In the genomic region with DNA sequence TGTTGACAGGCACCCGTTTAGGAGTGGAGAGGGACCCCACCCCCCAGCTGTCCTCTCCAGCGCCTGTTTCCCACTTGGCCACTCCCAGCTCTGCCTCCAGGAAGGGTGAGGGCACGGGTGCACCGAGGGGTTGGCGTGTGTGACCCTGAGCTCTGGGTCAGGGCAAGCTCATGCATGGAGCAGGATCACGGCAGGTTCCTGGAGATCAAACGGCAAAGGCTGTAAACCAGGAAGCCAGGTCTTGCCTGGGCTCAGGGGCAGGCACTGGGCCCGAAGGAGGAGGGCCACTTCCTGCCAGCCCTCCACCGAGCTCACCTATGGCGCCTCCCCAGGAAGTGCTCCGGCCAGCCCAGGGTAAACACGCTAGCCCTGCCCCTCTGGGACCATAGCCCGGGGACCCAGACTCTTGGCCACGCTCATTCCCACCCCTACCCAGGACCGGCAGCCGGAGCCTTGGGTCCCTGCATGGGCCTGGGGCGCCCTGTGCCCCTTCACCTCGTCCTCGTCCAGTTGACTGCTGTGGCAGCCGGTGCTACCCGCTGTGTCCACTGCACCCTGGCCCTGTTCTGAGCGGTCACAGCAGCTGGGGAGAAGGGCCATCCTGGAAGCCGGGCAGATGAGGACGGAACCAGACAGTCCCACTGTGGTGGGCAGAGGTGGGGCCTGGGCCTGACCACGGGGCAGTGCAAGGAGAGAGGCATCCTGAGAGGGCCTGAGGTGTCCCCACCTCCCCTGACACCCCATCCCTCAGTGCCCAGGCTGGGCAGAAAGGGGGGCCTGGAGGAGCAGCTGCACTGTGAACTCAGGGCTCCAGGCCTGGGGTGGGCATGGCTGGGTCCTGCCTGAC, we compare ENCODE assay signal across 1 cellular context.
TF ChIP-seq lines count a peak whose summit lies in the region.

No MANE protein-coding gene starts in this region.

TF ChIP-seq in HepG2, 621 proteins besides CTCF, POLR2A, EP300 and RAD21 (continued from another document and continues in another):
- TF ChIP-seq HMG20A (CRISPR knock-in tag; IDR thresholded peaks at IDR 0.05; ENCODE audit: borderline replicate concordance), result peak; percentile 76; the same call in 1 of the 2 replicates
- TF ChIP-seq, protein P1, sequence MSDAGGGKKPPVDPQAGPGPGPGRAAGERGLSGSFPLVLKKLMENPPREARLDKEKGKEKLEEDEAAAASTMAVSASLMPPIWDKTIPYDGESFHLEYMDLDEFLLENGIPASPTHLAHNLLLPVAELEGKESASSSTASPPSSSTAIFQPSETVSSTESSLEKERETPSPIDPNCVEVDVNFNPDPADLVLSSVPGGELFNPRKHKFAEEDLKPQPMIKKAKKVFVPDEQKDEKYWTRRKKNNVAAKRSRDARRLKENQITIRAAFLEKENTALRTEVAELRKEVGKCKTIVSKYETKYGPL (CRISPR knock-in tag; IDR thresholded peaks at IDR 0.05), result no peak
- 0 out of 2 replicates have a peak, but pooled peaks have one; percentile 45 for TF ChIP-seq KLF15 (CRISPR knock-in tag; IDR thresholded peaks at IDR 0.05; ENCODE audit: borderline replicate concordance)
- TF ChIP-seq KLF16 (CRISPR knock-in tag; IDR thresholded peaks at IDR 0.05), result no peak; a peak in 1 of 4 replicates
- no peak; the same call in 1 of the 2 replicates for TF ChIP-seq MXD1 (CRISPR knock-in tag; IDR thresholded peaks at IDR 0.05)
- TF ChIP-seq FIP1L1 (IDR thresholded peaks at IDR 0.05; ENCODE audit: borderline replicate concordance, insufficient read depth, low read depth, low read length), result peak; percentile 51; the same call in 1 of the 2 replicates
- TF ChIP-seq ZNF10 (CRISPR knock-in tag; IDR thresholded peaks at IDR 0.05; ENCODE audit: borderline replicate concordance, low read depth), result no peak
- no peak for TF ChIP-seq FUBP1 (CRISPR knock-in tag; IDR thresholded peaks at IDR 0.05; ENCODE audit: borderline replicate concordance)
- peak; percentile 83; the same call in 1 of the 2 replicates for TF ChIP-seq ZBTB7A (CRISPR knock-in tag; IDR thresholded peaks at IDR 0.05)
- peak; percentile 74; the same call in 1 of the 2 replicates for TF ChIP-seq SSRP1 (CRISPR knock-in tag; IDR thresholded peaks at IDR 0.05)
- TF ChIP-seq TAF1 (CRISPR knock-in tag; IDR thresholded peaks at IDR 0.05), result peak; percentile 85
- TF ChIP-seq, protein P2, sequence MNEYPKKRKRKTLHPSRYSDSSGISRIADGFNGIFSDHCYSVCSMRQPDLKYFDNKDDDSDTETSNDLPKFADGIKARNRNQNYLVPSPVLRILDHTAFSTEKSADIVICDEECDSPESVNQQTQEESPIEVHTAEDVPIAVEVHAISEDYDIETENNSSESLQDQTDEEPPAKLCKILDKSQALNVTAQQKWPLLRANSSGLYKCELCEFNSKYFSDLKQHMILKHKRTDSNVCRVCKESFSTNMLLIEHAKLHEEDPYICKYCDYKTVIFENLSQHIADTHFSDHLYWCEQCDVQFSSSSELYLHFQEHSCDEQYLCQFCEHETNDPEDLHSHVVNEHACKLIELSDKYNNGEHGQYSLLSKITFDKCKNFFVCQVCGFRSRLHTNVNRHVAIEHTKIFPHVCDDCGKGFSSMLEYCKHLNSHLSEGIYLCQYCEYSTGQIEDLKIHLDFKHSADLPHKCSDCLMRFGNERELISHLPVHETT (CRISPR knock-in tag; conservative IDR thresholded peaks at IDR 0.05), result peak; percentile 66; the same call in 1 of the 2 replicates
- TF ChIP-seq ZNF441 (CRISPR knock-in tag; IDR thresholded peaks at IDR 0.05; ENCODE audit: borderline replicate concordance), result peak; percentile 43; the same call in 1 of the 2 replicates
- TF ChIP-seq, protein P3, sequence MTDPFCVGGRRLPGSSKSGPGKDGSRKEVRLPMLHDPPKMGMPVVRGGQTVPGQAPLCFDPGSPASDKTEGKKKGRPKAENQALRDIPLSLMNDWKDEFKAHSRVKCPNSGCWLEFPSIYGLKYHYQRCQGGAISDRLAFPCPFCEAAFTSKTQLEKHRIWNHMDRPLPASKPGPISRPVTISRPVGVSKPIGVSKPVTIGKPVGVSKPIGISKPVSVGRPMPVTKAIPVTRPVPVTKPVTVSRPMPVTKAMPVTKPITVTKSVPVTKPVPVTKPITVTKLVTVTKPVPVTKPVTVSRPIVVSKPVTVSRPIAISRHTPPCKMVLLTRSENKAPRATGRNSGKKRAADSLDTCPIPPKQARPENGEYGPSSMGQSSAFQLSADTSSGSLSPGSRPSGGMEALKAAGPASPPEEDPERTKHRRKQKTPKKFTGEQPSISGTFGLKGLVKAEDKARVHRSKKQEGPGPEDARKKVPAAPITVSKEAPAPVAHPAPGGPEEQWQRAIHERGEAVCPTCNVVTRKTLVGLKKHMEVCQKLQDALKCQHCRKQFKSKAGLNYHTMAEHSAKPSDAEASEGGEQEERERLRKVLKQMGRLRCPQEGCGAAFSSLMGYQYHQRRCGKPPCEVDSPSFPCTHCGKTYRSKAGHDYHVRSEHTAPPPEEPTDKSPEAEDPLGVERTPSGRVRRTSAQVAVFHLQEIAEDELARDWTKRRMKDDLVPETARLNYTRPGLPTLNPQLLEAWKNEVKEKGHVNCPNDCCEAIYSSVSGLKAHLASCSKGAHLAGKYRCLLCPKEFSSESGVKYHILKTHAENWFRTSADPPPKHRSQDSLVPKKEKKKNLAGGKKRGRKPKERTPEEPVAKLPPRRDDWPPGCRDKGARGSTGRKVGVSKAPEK (CRISPR knock-in tag; IDR thresholded peaks at IDR 0.05; ENCODE audit: borderline replicate concordance), result no peak
- TF ChIP-seq IKZF5 (CRISPR knock-in tag; IDR thresholded peaks at IDR 0.05), result peak; percentile 95
- TF ChIP-seq NFIB (CRISPR knock-in tag; IDR thresholded peaks at IDR 0.05; ENCODE audit: borderline replicate concordance), result no peak
- TF ChIP-seq TBP (CRISPR knock-in tag; IDR thresholded peaks at IDR 0.05), result no peak
- TF ChIP-seq XBP1 (CRISPR knock-in tag; IDR thresholded peaks at IDR 0.05), result no peak
- no peak for TF ChIP-seq ZKSCAN1 (IDR thresholded peaks at IDR 0.05; ENCODE audit: low read length)
- TF ChIP-seq, protein P4, sequence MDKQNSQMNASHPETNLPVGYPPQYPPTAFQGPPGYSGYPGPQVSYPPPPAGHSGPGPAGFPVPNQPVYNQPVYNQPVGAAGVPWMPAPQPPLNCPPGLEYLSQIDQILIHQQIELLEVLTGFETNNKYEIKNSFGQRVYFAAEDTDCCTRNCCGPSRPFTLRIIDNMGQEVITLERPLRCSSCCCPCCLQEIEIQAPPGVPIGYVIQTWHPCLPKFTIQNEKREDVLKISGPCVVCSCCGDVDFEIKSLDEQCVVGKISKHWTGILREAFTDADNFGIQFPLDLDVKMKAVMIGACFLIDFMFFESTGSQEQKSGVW (CRISPR knock-in tag; IDR thresholded peaks at IDR 0.05; ENCODE audit: borderline replicate concordance), result no peak
- TF ChIP-seq IKZF1 (IDR thresholded peaks at IDR 0.05), result no peak
- TF ChIP-seq, protein P5, sequence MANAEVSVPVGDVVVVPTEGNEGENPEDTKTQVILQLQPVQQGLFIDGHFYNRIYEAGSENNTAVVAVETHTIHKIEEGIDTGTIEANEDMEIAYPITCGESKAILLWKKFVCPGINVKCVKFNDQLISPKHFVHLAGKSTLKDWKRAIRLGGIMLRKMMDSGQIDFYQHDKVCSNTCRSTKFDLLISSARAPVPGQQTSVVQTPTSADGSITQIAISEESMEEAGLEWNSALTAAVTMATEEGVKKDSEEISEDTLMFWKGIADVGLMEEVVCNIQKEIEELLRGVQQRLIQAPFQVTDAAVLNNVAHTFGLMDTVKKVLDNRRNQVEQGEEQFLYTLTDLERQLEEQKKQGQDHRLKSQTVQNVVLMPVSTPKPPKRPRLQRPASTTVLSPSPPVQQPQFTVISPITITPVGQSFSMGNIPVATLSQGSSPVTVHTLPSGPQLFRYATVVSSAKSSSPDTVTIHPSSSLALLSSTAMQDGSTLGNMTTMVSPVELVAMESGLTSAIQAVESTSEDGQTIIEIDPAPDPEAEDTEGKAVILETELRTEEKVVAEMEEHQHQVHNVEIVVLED (CRISPR knock-in tag; IDR thresholded peaks at IDR 0.05; ENCODE audit: borderline replicate concordance), result peak; percentile 46; the same call in 1 of the 2 replicates
- TF ChIP-seq ZNF331 (CRISPR knock-in tag; IDR thresholded peaks at IDR 0.05), result peak; percentile 39; the same call in 1 of the 2 replicates
- TF ChIP-seq E2F1 (CRISPR knock-in tag; IDR thresholded peaks at IDR 0.05), result no peak; the same call in 1 of the 2 replicates
- no peak for TF ChIP-seq REL (CRISPR knock-in tag; conservative IDR thresholded peaks at IDR 0.05)
- peak; percentile 91 for TF ChIP-seq MLX (CRISPR knock-in tag; IDR thresholded peaks at IDR 0.05)
- TF ChIP-seq ZSCAN20 (CRISPR knock-in tag; IDR thresholded peaks at IDR 0.05; ENCODE audit: borderline replicate concordance), result peak; percentile 71; the same call in 1 of the 2 replicates
- TF ChIP-seq ZNF446 (CRISPR knock-in tag; IDR thresholded peaks at IDR 0.05), result peak; percentile 50; the same call in 1 of the 2 replicates
- no peak for TF ChIP-seq ZHX1 (CRISPR knock-in tag; IDR thresholded peaks at IDR 0.05; ENCODE audit: low read depth)
- TF ChIP-seq NFE2L2 (IDR thresholded peaks at IDR 0.05; ENCODE audit: low read length), result no peak
- TF ChIP-seq ZBTB21 (CRISPR knock-in tag; IDR thresholded peaks at IDR 0.05), result no peak
- TF ChIP-seq SNAI1 (CRISPR knock-in tag; IDR thresholded peaks at IDR 0.05; ENCODE audit: borderline replicate concordance), result no peak
- no peak for TF ChIP-seq ZC3H4 (CRISPR knock-in tag; IDR thresholded peaks at IDR 0.05; ENCODE audit: borderline replicate concordance)
- no peak for TF ChIP-seq LCORL (IDR thresholded peaks at IDR 0.05)
- peak; percentile 92 for TF ChIP-seq LCORL (CRISPR knock-in tag; IDR thresholded peaks at IDR 0.05)
- TF ChIP-seq ZNF20 (CRISPR knock-in tag; IDR thresholded peaks at IDR 0.05), result no peak
- TF ChIP-seq PHF21A (CRISPR knock-in tag; IDR thresholded peaks at IDR 0.05), result peak; percentile 97
